1 cellular context compared by ENCODE assay signal in genomic region chr9:85741112-85741874, GRCh38.
TF ChIP-seq lines count a peak whose summit lies in the region.

No MANE protein-coding gene starts in this region.

TF ChIP-seq in HepG2, 621 proteins besides CTCF, POLR2A, EP300 and RAD21 (continued from another document and continues in another):
- no peak for TF ChIP-seq GRHL1 (CRISPR knock-in tag; conservative IDR thresholded peaks at IDR 0.05)
- no peak for TF ChIP-seq ZNF614 (CRISPR knock-in tag; IDR thresholded peaks at IDR 0.05; ENCODE audit: borderline replicate concordance)
- TF ChIP-seq CENPT (CRISPR knock-in tag; IDR thresholded peaks at IDR 0.05; ENCODE audit: low read depth), result no peak; the same call in 1 of the 2 replicates
- TF ChIP-seq SKIL (CRISPR knock-in tag; IDR thresholded peaks at IDR 0.05; ENCODE audit: borderline replicate concordance), result no peak
- TF ChIP-seq, protein P1, sequence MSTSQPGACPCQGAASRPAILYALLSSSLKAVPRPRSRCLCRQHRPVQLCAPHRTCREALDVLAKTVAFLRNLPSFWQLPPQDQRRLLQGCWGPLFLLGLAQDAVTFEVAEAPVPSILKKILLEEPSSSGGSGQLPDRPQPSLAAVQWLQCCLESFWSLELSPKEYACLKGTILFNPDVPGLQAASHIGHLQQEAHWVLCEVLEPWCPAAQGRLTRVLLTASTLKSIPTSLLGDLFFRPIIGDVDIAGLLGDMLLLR (CRISPR knock-in tag; IDR thresholded peaks at IDR 0.05), result no peak
- no peak for TF ChIP-seq KLF9 (CRISPR knock-in tag; IDR thresholded peaks at IDR 0.05; ENCODE audit: low read depth)
- TF ChIP-seq ZFP36L2 (CRISPR knock-in tag; IDR thresholded peaks at IDR 0.05), result no peak
- no peak for TF ChIP-seq ZFP1 (CRISPR knock-in tag; IDR thresholded peaks at IDR 0.05)
- no peak for TF ChIP-seq PAWR (CRISPR knock-in tag; IDR thresholded peaks at IDR 0.05; ENCODE audit: borderline replicate concordance)
- peak; percentile 47; the same call in 1 of the 2 replicates for TF ChIP-seq ZNF790 (CRISPR knock-in tag; IDR thresholded peaks at IDR 0.05; ENCODE audit: borderline replicate concordance)
- no peak for TF ChIP-seq SIX4 (CRISPR knock-in tag; IDR thresholded peaks at IDR 0.05)
- no peak for TF ChIP-seq ZNF34 (CRISPR knock-in tag; IDR thresholded peaks at IDR 0.05; ENCODE audit: borderline replicate concordance)
- no peak for TF ChIP-seq JUNB (CRISPR knock-in tag; IDR thresholded peaks at IDR 0.05; ENCODE audit: borderline replicate concordance)
- TF ChIP-seq CREB3 (CRISPR knock-in tag; IDR thresholded peaks at IDR 0.05), result no peak
- no peak for TF ChIP-seq ZBTB26 (CRISPR knock-in tag; IDR thresholded peaks at IDR 0.05; ENCODE audit: borderline replicate concordance)
- TF ChIP-seq ZNF841 (CRISPR knock-in tag; IDR thresholded peaks at IDR 0.05; ENCODE audit: borderline replicate concordance), result peak; percentile 61; the same call in 1 of the 2 replicates
- TF ChIP-seq TFDP2 (CRISPR knock-in tag; IDR thresholded peaks at IDR 0.05), result no peak
- no peak for TF ChIP-seq RAD51 (IDR thresholded peaks at IDR 0.05; ENCODE audit: borderline replicate concordance)
- TF ChIP-seq MLX (CRISPR knock-in tag; IDR thresholded peaks at IDR 0.05), result no peak
- TF ChIP-seq ATRX (CRISPR knock-in tag; IDR thresholded peaks at IDR 0.05; ENCODE audit: borderline replicate concordance), result no peak
- TF ChIP-seq SRF (IDR thresholded peaks at IDR 0.05; ENCODE audit: low read depth, low read length), result no peak
- no peak for TF ChIP-seq ELF4 (CRISPR knock-in tag; IDR thresholded peaks at IDR 0.05; ENCODE audit: borderline replicate concordance)
- TF ChIP-seq HOXA3 (CRISPR knock-in tag; IDR thresholded peaks at IDR 0.05), result no peak
- TF ChIP-seq ZBTB38 (CRISPR knock-in tag; IDR thresholded peaks at IDR 0.05), result 0 out of 2 replicates have a peak, but pooled peaks have one; percentile 24
- TF ChIP-seq, protein P2, sequence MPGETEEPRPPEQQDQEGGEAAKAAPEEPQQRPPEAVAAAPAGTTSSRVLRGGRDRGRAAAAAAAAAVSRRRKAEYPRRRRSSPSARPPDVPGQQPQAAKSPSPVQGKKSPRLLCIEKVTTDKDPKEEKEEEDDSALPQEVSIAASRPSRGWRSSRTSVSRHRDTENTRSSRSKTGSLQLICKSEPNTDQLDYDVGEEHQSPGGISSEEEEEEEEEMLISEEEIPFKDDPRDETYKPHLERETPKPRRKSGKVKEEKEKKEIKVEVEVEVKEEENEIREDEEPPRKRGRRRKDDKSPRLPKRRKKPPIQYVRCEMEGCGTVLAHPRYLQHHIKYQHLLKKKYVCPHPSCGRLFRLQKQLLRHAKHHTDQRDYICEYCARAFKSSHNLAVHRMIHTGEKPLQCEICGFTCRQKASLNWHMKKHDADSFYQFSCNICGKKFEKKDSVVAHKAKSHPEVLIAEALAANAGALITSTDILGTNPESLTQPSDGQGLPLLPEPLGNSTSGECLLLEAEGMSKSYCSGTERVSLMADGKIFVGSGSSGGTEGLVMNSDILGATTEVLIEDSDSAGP (CRISPR knock-in tag; IDR thresholded peaks at IDR 0.05; ENCODE audit: borderline replicate concordance), result peak; percentile 38; the same call in 1 of the 2 replicates
- TF ChIP-seq ATF2 (CRISPR knock-in tag; IDR thresholded peaks at IDR 0.05), result no peak
- TF ChIP-seq, protein P3, sequence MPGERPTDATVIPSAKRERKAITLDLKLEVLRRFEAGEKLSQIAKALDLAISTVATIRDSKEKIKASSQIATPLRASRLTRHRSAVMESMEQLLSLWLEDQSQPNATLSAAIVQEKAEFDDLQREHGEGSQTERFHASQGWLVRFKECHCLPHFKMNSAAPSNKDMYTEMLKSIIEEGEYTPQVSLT (CRISPR knock-in tag; IDR thresholded peaks at IDR 0.05; ENCODE audit: borderline replicate concordance, low read depth), result no peak
- no peak for TF ChIP-seq RCOR2 (CRISPR knock-in tag; IDR thresholded peaks at IDR 0.05)
- peak; percentile 70 for TF ChIP-seq ZNF883 (CRISPR knock-in tag; IDR thresholded peaks at IDR 0.05; ENCODE audit: not compliant biosample characterization)
- TF ChIP-seq SRSF1 (optimal IDR thresholded peaks at IDR 0.05; ENCODE audit: low read depth, low read length), result no peak
- TF ChIP-seq CSRNP2 (CRISPR knock-in tag; conservative IDR thresholded peaks at IDR 0.05; ENCODE audit: low read depth), result no peak
- TF ChIP-seq ZNF572 (CRISPR knock-in tag; IDR thresholded peaks at IDR 0.05), result no peak
- TF ChIP-seq ZNF382 (CRISPR knock-in tag; IDR thresholded peaks at IDR 0.05; ENCODE audit: borderline replicate concordance), result no peak
- TF ChIP-seq MED13 (CRISPR knock-in tag; IDR thresholded peaks at IDR 0.05), result no peak
- TF ChIP-seq GMEB2 (CRISPR knock-in tag; IDR thresholded peaks at IDR 0.05; ENCODE audit: low read depth), result no peak
- TF ChIP-seq ZBTB7A (CRISPR knock-in tag; IDR thresholded peaks at IDR 0.05), result no peak
- TF ChIP-seq KDM5A (IDR thresholded peaks at IDR 0.05; ENCODE audit: borderline replicate concordance, low read length), result 0 out of 2 replicates have a peak, but pooled peaks have one; percentile 35
- peak; percentile 38; the same call in 1 of the 2 replicates for TF ChIP-seq ZMYM4 (CRISPR knock-in tag; IDR thresholded peaks at IDR 0.05)
- TF ChIP-seq ZNF713 (CRISPR knock-in tag; IDR thresholded peaks at IDR 0.05), result no peak
- TF ChIP-seq DRAP1 (CRISPR knock-in tag; IDR thresholded peaks at IDR 0.05), result no peak; the same call in 1 of the 2 replicates
- 0 out of 2 replicates have a peak, but pooled peaks have one; percentile 42 for TF ChIP-seq ZBTB7B (CRISPR knock-in tag; IDR thresholded peaks at IDR 0.05)
- TF ChIP-seq, protein P4, sequence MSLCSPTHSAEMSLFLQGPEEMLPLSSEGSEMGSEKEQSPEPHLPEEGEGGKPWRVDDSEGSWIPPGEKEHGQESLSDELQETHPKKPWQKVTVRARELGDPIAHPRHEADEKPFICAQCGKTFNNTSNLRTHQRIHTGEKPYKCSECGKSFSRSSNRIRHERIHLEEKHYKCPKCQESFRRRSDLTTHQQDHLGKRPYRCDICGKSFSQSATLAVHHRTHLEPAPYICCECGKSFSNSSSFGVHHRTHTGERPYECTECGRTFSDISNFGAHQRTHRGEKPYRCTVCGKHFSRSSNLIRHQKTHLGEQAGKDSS (CRISPR knock-in tag; IDR thresholded peaks at IDR 0.05; ENCODE audit: borderline replicate concordance, low read depth), result peak; percentile 5; the same call in 1 of the 2 replicates
- no peak for TF ChIP-seq ZNF850 (CRISPR knock-in tag; conservative IDR thresholded peaks at IDR 0.05)
- peak; percentile 69 for TF ChIP-seq KDM2A (CRISPR knock-in tag; IDR thresholded peaks at IDR 0.05; ENCODE audit: borderline replicate concordance, low read depth)
- TF ChIP-seq, protein P5, sequence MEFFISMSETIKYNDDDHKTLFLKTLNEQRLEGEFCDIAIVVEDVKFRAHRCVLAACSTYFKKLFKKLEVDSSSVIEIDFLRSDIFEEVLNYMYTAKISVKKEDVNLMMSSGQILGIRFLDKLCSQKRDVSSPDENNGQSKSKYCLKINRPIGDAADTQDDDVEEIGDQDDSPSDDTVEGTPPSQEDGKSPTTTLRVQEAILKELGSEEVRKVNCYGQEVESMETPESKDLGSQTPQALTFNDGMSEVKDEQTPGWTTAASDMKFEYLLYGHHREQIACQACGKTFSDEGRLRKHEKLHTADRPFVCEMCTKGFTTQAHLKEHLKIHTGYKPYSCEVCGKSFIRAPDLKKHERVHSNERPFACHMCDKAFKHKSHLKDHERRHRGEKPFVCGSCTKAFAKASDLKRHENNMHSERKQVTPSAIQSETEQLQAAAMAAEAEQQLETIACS (CRISPR knock-in tag; IDR thresholded peaks at IDR 0.05), result no peak
